ENCODE assay signal across 1 cellular context in genomic region chr2:38535745-38536506, GRCh38.
TF ChIP-seq lines count a peak whose summit lies in the region.

No MANE protein-coding gene starts in this region.

TF ChIP-seq in K562, 482 proteins besides CTCF, POLR2A, EP300 and RAD21 (continued from another document and continues in another):
- TF ChIP-seq HOMEZ (CRISPR knock-in tag; IDR thresholded peaks at IDR 0.05) (no peak), SMARCA4 (IDR thresholded peaks at IDR 0.05) (0 out of 2 replicates have a peak, but pooled peaks have one; percentile 11), STAG1 (CRISPR knock-in tag; IDR thresholded peaks at IDR 0.05; ENCODE audit: borderline replicate concordance) (peak; percentile 95), HNRNPUL1 (IDR thresholded peaks at IDR 0.05; ENCODE audit: low read length) (no peak), XRCC3 (IDR thresholded peaks at IDR 0.05) (no peak), NRF1 (conservative IDR thresholded peaks at IDR 0.05 in 1 of 2, IDR thresholded peaks at IDR 0.05 in 1 of 2) (peak; percentile 58 to 63), ZNF224 (CRISPR knock-in tag; IDR thresholded peaks at IDR 0.05) (no peak), L3MBTL2 (IDR thresholded peaks at IDR 0.05) (peak; percentile 64), SMC3 (conservative IDR thresholded peaks at IDR 0.05; ENCODE audit: insufficient read depth, low read depth, low read length) (peak; percentile 94), MNT (conservative IDR thresholded peaks at IDR 0.05) (0 out of 4 replicates have a peak, but pooled peaks of 1 of the 2 experiments have one; percentile 21), ZBTB7A (IDR thresholded peaks at IDR 0.05; ENCODE audit: borderline replicate concordance, control insufficient read depth, low read depth, low read length) (peak; percentile 75; the same call in 1 of the 2 replicates), ZBTB40 (IDR thresholded peaks at IDR 0.05) (peak; percentile 41; the same call in 1 of the 2 replicates), ZBTB40 (CRISPR knock-in tag; IDR thresholded peaks at IDR 0.05) (no peak), NFATC3 (IDR thresholded peaks at IDR 0.05) (no peak), ADNP (tag; IDR thresholded peaks at IDR 0.05) (no peak), SOX6 (IDR thresholded peaks at IDR 0.05) (peak; percentile 46; the same call in 1 of the 2 replicates), TARDBP (IDR thresholded peaks at IDR 0.05) (no peak), PHB (CRISPR knock-in tag; IDR thresholded peaks at IDR 0.05) (no peak), HMGXB4 (CRISPR knock-in tag; IDR thresholded peaks at IDR 0.05) (0 out of 2 replicates have a peak, but pooled peaks have one; percentile 42), XRCC5 (IDR thresholded peaks at IDR 0.05; ENCODE audit: low read depth, low read length) (peak; percentile 56; the same call in 1 of the 2 replicates), RNF219 (CRISPR knock-in tag; IDR thresholded peaks at IDR 0.05) (no peak), RB1 (IDR thresholded peaks at IDR 0.05; ENCODE audit: low read depth) (peak; percentile 95), MGA (IDR thresholded peaks at IDR 0.05) (no peak; the same call in 1 of the 2 replicates)
